6 cellular contexts compared by ENCODE assay signal in the genomic region with DNA sequence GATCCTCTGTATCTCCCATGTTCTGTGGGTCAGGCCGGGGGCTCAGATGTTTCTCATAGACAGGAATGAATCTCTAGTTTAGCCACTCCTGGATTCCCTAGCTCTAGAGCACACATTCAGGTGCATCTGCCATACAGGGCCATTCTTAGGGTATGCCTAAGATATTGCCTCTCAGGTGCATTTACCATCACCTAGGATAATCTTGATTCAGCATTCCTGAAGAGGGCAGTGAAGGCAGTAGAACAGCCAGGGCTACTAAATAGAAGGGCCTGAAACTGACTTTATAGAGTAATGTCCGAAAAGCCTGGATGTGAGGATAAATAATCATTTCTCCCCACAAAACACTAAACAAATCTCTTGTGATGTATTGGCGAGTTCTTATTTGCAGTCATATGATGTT.
"Had no signal": no experiment of that assay in that cellular context is flagged by ENCODE, and none has a peak within 500 bp of the region (broad histone marks: within the 10 kb centered on the region; RNA-seq: fewer than 3 reads in every experiment).

No MANE protein-coding gene starts in this region.

- H2AFZ ChIP-seq: GM23248 had no signal

- DNase-seq: GM23248, H7, HCEC 1CT, IMR-90, KG1 had no signal

- ATAC-seq: K562 had no signal

- H3K4me3 ChIP-seq: GM23248, K562 had no signal

- H3K27ac ChIP-seq: GM23248 had no signal

- H3K9ac ChIP-seq: GM23248 had no signal
